Comparison of ENCODE assay signal across 12 cellular contexts in the genomic region with DNA sequence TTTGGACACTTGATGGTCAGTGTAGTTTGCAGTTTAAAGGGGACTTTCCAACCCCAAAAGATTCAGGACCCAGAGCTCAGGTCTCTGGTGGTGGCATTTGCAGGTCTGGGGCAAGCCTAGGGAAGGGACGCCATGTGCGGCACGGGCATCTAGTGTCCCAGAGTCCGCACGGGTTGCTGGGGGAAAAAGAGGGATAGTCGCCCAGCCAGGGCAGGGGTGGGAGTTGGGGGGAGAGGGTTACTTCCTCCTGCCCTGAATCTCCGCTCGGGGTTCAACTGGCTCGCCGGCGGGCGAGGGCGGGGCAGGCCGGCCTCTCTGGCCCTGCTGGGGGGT. TPM values are rescaled to one million over a fixed set of nuclear protein-coding genes. Genes with fewer than 3 reads are reported as not detected.
DNase-seq lines count a peak whose midpoint lies in the region; ATAC-seq and TF ChIP-seq lines count a peak whose summit lies in the region.
"Had no signal": no experiment of that assay in that cellular context is flagged by ENCODE, and none has a peak within 500 bp of the region (broad histone marks: within the 10 kb centered on the region; RNA-seq: fewer than 3 reads in every experiment).

No MANE protein-coding gene starts in this region.

- no peak for DNase-seq in left ventricle myocardium inferior
- no peak for DNase-seq in left ventricle myocardium superior
- DNase-seq in nephron progenitor cell = no peak
- DNase-seq in vagina (ENCODE audit: extremely low spot score in 2 of 2) = no peak
- DNase-seq in SJCRH30 = no peak
- no peak for DNase-seq in GM13977 (ENCODE audit: low spot score)
- DNase-seq: activated gamma-delta T cell, NCI-H2227 treated with DMSO at 0.1 percent for 48 hours had no signal

- H3K27me3 ChIP-seq in left ventricle myocardium inferior (ENCODE audit: low read depth) (peaks cover 59% of the 10 kb centered on the region), ectodermal cell (ENCODE audit: control insufficient read depth, insufficient read depth, low read length, poor library complexity, severe bottlenecking) (peaks cover 74% of the 10 kb centered on the region), vagina (no peaks in the 10 kb centered on the region), SJCRH30 (peaks cover 8% of the 10 kb centered on the region)

- 8% methylated on average over 14 of the region's 14 CpGs for WGBS in ectodermal cell, 2 experiments

- H3K9me3 ChIP-seq in left ventricle myocardium inferior (replicated peaks) = no peaks in the 10 kb centered on the region
- no peaks in the 10 kb centered on the region for H3K9me3 ChIP-seq in ectodermal cell (ENCODE audit: control insufficient read depth, low read length)
- no peaks in the 10 kb centered on the region for H3K9me3 ChIP-seq in vagina
- H3K9me3 ChIP-seq in SJCRH30 (replicated peaks) = peaks cover 7% of the 10 kb centered on the region; the same call in 1 of the 2 replicates
- H3K9me3 ChIP-seq: SK-N-SH had no signal

- peaks cover 6% of the 10 kb centered on the region for H3K9me3 Mint-ChIP-seq in nephron progenitor cell

- H3K27me3 Mint-ChIP-seq in nephron progenitor cell (ENCODE audit: low read depth, poor library complexity) = peaks cover 95% of the 10 kb centered on the region

- peak overlapping the region; percentile 67 for H3K4me3 ChIP-seq in left ventricle myocardium inferior
- peak overlapping the region; percentile 37 for H3K4me3 ChIP-seq in ectodermal cell (ENCODE audit: insufficient read depth, low read depth, low read length)
- H3K4me3 ChIP-seq in vagina = peak overlapping the region; percentile 34 to 44
- H3K4me3 ChIP-seq in SJCRH30 = no peak overlapping the region

- TF ChIP-seq CTCF in left ventricle myocardium inferior (IDR thresholded peaks at IDR 0.05; ENCODE audit: borderline replicate concordance) (no peak), nephron progenitor cell (IDR thresholded peaks at IDR 0.05) (no peak), vagina (IDR thresholded peaks at IDR 0.05) (no peak), GM13977 (IDR thresholded peaks at IDR 0.05; ENCODE audit: extremely low read depth, insufficient read depth, missing control alignments) (no peak)

- no peaks in the 10 kb centered on the region for H3K36me3 Mint-ChIP-seq in nephron progenitor cell (ENCODE audit: low read depth)

- no peak for TF ChIP-seq POLR2A in vagina (IDR thresholded peaks at IDR 0.05)

- H3K36me3 ChIP-seq in left ventricle myocardium inferior (no peaks in the 10 kb centered on the region), ectodermal cell (ENCODE audit: control insufficient read depth, insufficient read depth, low read length) (no peaks in the 10 kb centered on the region), vagina (no peaks in the 10 kb centered on the region), SJCRH30 (no peaks in the 10 kb centered on the region)

- no peak overlapping the region for H3K27ac Mint-ChIP-seq in nephron progenitor cell

- H3K27ac ChIP-seq in left ventricle myocardium inferior (replicated peaks) = no peak overlapping the region
- H3K27ac ChIP-seq in ectodermal cell (ENCODE audit: insufficient read depth, low read depth, low read length, poor library complexity, severe bottlenecking) = no peak overlapping the region
- no peak overlapping the region for H3K27ac ChIP-seq in vagina
- H3K27ac ChIP-seq in SJCRH30 = no peak overlapping the region

- H3K4me3 Mint-ChIP-seq in nephron progenitor cell = peak overlapping the region; percentile 82

- no peaks in the 10 kb centered on the region for H3K4me1 Mint-ChIP-seq in nephron progenitor cell

- ATAC-seq in left ventricle myocardium superior (no peak), GM19455 (IDR thresholded peaks at IDR 0.05; ENCODE audit: unreplicated experiment) (no peak)
- ATAC-seq: HCT116 had no signal

- H3K4me1 ChIP-seq in left ventricle myocardium inferior = peaks cover 19% of the 10 kb centered on the region
- no peaks in the 10 kb centered on the region for H3K4me1 ChIP-seq in ectodermal cell (ENCODE audit: control insufficient read depth, insufficient read depth, low read length)
- peaks cover 17% of the 10 kb centered on the region for H3K4me1 ChIP-seq in vagina
- peaks cover 4% of the 10 kb centered on the region; the same call in 1 of the 2 replicates for H3K4me1 ChIP-seq in SJCRH30

- in situ Hi-C loops in GM13977 (cut with MboI; ENCODE audit: low pct_unique_long_range_greater_than_20kb, low sequenced_read_pairs, unreplicated experiment) = no loop called here

- intact Hi-C loops in left ventricle myocardium inferior (cut with micrococcal nuclease) (no loop called here), left ventricle myocardium superior (cut with micrococcal nuclease) (no loop called here), vagina (cut with DNase I) (no loop called here)

RNA-seq across cellular contexts. Expression of a gene that starts 0.2 kb away (rescaled TPM):
- total RNA-seq in left ventricle myocardium inferior = not detected
- not detected for total RNA-seq in left ventricle myocardium superior
- polyA plus RNA-seq in ectodermal cell (2013, experiment 1 of 4) = not detected
- not detected for polyA plus RNA-seq in ectodermal cell (2013, experiment 2 of 4)
- polyA plus RNA-seq in ectodermal cell (2013, experiment 3 of 4) = 0.16 TPM
- polyA plus RNA-seq in ectodermal cell (2013, experiment 4 of 4) = not detected
- total RNA-seq in vagina = not detected
- not detected in 2 replicates for total RNA-seq in SJCRH30 (2014; rRNA removed; shearing (Covaris generic))

RNA-seq across cellular contexts. Expression of a gene that starts 13.2 kb away (rescaled TPM):
- total RNA-seq in left ventricle myocardium inferior (28.4 TPM), left ventricle myocardium superior (35.7 TPM), vagina (30.0 TPM)
- polyA plus RNA-seq in ectodermal cell (2013, experiment 1 of 4) = 210 TPM
- polyA plus RNA-seq in ectodermal cell (2013, experiment 2 of 4) = 214 TPM
- polyA plus RNA-seq in ectodermal cell (2013, experiment 3 of 4) = 179 TPM
- 185 TPM for polyA plus RNA-seq in ectodermal cell (2013, experiment 4 of 4)
- total RNA-seq in SJCRH30 (2014; rRNA removed; shearing (Covaris generic)) = 168 and 195 TPM in 2 replicates

RNA-seq across cellular contexts. Expression of a gene that starts 36.3 kb away (rescaled TPM):
- total RNA-seq in left ventricle myocardium inferior (2.8 TPM), left ventricle myocardium superior (2.2 TPM), vagina (14.0 TPM)
- polyA plus RNA-seq in ectodermal cell (2013, experiment 1 of 4) = 9.1 TPM
- 8.5 TPM for polyA plus RNA-seq in ectodermal cell (2013, experiment 2 of 4)
- polyA plus RNA-seq in ectodermal cell (2013, experiment 3 of 4) = 5.0 TPM
- polyA plus RNA-seq in ectodermal cell (2013, experiment 4 of 4) = 7.3 TPM
- total RNA-seq in SJCRH30 (2014; rRNA removed; shearing (Covaris generic)) = 13.8 and 18.1 TPM in 2 replicates

RNA-seq across cellular contexts. Expression of a gene that starts 42.6 kb away (rescaled TPM):
- total RNA-seq in left ventricle myocardium inferior (not detected), left ventricle myocardium superior (not detected), vagina (not detected)
- polyA plus RNA-seq in ectodermal cell (2013, experiment 1 of 4) = not detected
- polyA plus RNA-seq in ectodermal cell (2013, experiment 2 of 4) = not detected
- polyA plus RNA-seq in ectodermal cell (2013, experiment 3 of 4) = not detected
- polyA plus RNA-seq in ectodermal cell (2013, experiment 4 of 4) = not detected
- total RNA-seq in SJCRH30 (2014; rRNA removed; shearing (Covaris generic)) = not detected in 2 replicates
